Comparison of ENCODE assay signal across 1 cellular context in genomic region chr4:102829803-102830202, GRCh38.
TF ChIP-seq lines count a peak whose summit lies in the region.

No MANE protein-coding gene starts in this region.

TF ChIP-seq in HepG2, 621 proteins besides CTCF, POLR2A, EP300 and RAD21:
- TF ChIP-seq ZNF660 (CRISPR knock-in tag; IDR thresholded peaks at IDR 0.05; ENCODE audit: borderline replicate concordance, low read depth) (no peak), ZNF451 (CRISPR knock-in tag; IDR thresholded peaks at IDR 0.05) (no peak), RXRA (CRISPR knock-in tag; IDR thresholded peaks at IDR 0.05) (no peak), PCBP2 (optimal IDR thresholded peaks at IDR 0.05; ENCODE audit: low read depth, low read length, poor library complexity, severe bottlenecking) (no peak), PHF21A (CRISPR knock-in tag; IDR thresholded peaks at IDR 0.05) (no peak), TGIF2 (CRISPR knock-in tag; IDR thresholded peaks at IDR 0.05) (no peak), CEBPB (IDR thresholded peaks at IDR 0.05; ENCODE audit: borderline replicate concordance, low read depth, low read length) (peak; percentile 58)
TF ChIP-seq in HepG2: peak in this region for 1.
